ENCODE assay signal across 41 cellular contexts in genomic region chr19:55882626-55883025, GRCh38. TPM values are rescaled to one million over a fixed set of nuclear protein-coding genes. Genes with fewer than 3 reads are reported as not detected.
"Had no signal": no experiment of that assay in that cellular context is flagged by ENCODE, and none has a peak within 500 bp of the region (broad histone marks: within the 10 kb centered on the region; RNA-seq: fewer than 3 reads in every experiment).

No MANE protein-coding gene starts in this region.

- H3K36me3 Mint-ChIP-seq: activated naive CD4-positive, alpha-beta T cell treated with anti-CD3 and anti-CD28 coated beads, Interleukin-2, amount 10 ng/mL, durations not matched to agents 7 days and 5 days; activated naive CD4-positive, alpha-beta T cell treated with anti-CD3 and anti-CD28 coated beads, Interleukin-2, amount 50 U/mL, for 24 hours; activated naive CD8-positive, alpha-beta T cell treated with anti-CD3 and anti-CD28 coated beads for 36 hours; activated naive CD8-positive, alpha-beta T cell treated with anti-CD3 and anti-CD28 coated beads, Interleukin-2, amount 10 ng/mL, durations not matched to agents 7 days and 5 days; brain had no signal

- ATAC-seq: activated naive CD4-positive, alpha-beta T cell treated with anti-CD3 and anti-CD28 coated beads, Interleukin-2, amount 50 U/mL, for 72 hours; activated naive CD8-positive, alpha-beta T cell treated with anti-CD3 and anti-CD28 coated beads, Interleukin-2, amount 50 U/mL, for 24 hours; activated T-cell treated with anti-CD3 and anti-CD28 coated beads, Interleukin-2, amount 50 U/mL, for 4 hours; activated T-cell treated with anti-CD3 and anti-CD28 coated beads, Interleukin-2, amount 50 U/mL, for 72 hours; activated T-helper 17 cell treated with anti-CD3 and anti-CD28 coated beads, Interleukin-2, amount 50 U/mL, for 72 hours; body of pancreas had no signal

- H3K27me3 ChIP-seq: adrenal gland, ascending aorta, body of pancreas, brain microvascular endothelial cell, breast epithelium, cardiac muscle cell had no signal

- H3K9me3 ChIP-seq: adrenal gland, ascending aorta had no signal

- H3K4me1 ChIP-seq: adrenal gland, ascending aorta, body of pancreas, breast epithelium had no signal

- DNase-seq: activated effector memory CD4-positive, alpha-beta T cell treated with anti-CD3 and anti-CD28 coated beads, Interleukin-2, amount 50 U/mL, for 16 hours; activated effector memory CD4-positive, alpha-beta T cell treated with Interleukin-2 at 50 U/mL for 16 hours; activated gamma-delta T cell; activated gamma-delta T cell treated with Interleukin-2 at 50 U/mL for 16 hours; activated naive CD4-positive, alpha-beta T cell; activated naive CD4-positive, alpha-beta T cell treated with anti-CD3 and anti-CD28 coated beads for 36 hours; activated naive CD4-positive, alpha-beta T cell treated with anti-CD3 and anti-CD28 coated beads, Interleukin-2, amount 10 ng/mL, durations not matched to agents 7 days and 5 days; activated naive CD4-positive, alpha-beta T cell treated with anti-CD3 and anti-CD28 coated beads, Interleukin-2, amount 50 U/mL, for 16 hours; activated naive CD4-positive, alpha-beta T cell treated with Interleukin-2 at 50 U/mL for 16 hours; activated naive CD8-positive, alpha-beta T cell treated with anti-CD3 and anti-CD28 coated beads for 36 hours; activated naive CD8-positive, alpha-beta T cell treated with anti-CD3 and anti-CD28 coated beads, Interleukin-2, amount 10 ng/mL, durations not matched to agents 7 days and 5 days; activated naive CD8-positive, alpha-beta T cell treated with anti-CD3 and anti-CD28 coated beads, Interleukin-2, amount 50 U/mL, for 24 hours; activated T-cell treated with anti-CD3 and anti-CD28 coated beads for 4 hours; activated T-cell treated with anti-CD3 and anti-CD28 coated beads, Interleukin-2, amount 50 U/mL, for 1 hour; activated T-cell treated with anti-CD3 and anti-CD28 coated beads, Interleukin-2, amount 50 U/mL, for 24 hours; activated T-cell treated with anti-CD3 and anti-CD28 coated beads, Interleukin-2, amount 50 U/mL, for 4 hours; activated T-cell treated with anti-CD3 and anti-CD28 coated beads, Interleukin-2, amount 50 U/mL, for 48 hours; activated T-cell treated with anti-CD3 and anti-CD28 coated beads, Interleukin-2, amount 50 U/mL, for 72 hours; amniotic stem cell; amygdala; anterior cingulate cortex; body of pancreas; brain microvascular endothelial cell; caudate nucleus; central memory CD4-positive, alpha-beta T cell had no signal

- H3K4me1 Mint-ChIP-seq: activated naive CD4-positive, alpha-beta T cell treated with anti-CD3 and anti-CD28 coated beads, Interleukin-2, amount 10 ng/mL, durations not matched to agents 7 days and 5 days; activated naive CD4-positive, alpha-beta T cell treated with anti-CD3 and anti-CD28 coated beads, Interleukin-2, amount 50 U/mL, for 24 hours; activated naive CD8-positive, alpha-beta T cell treated with anti-CD3 and anti-CD28 coated beads for 36 hours; activated naive CD8-positive, alpha-beta T cell treated with anti-CD3 and anti-CD28 coated beads, Interleukin-2, amount 10 ng/mL, durations not matched to agents 7 days and 5 days; activated naive CD8-positive, alpha-beta T cell treated with anti-CD3 and anti-CD28 coated beads, Interleukin-2, amount 50 U/mL, for 24 hours; activated T-helper 17 cell treated with anti-CD3 and anti-CD28 coated beads, Interleukin-2, amount 50 U/mL, for 72 hours; brain; central memory CD8-positive, alpha-beta T cell had no signal

- H3K27ac ChIP-seq: adrenal gland, ascending aorta, body of pancreas, brain microvascular endothelial cell, breast epithelium, cardiac muscle cell had no signal

- H3K27me3 Mint-ChIP-seq: activated naive CD4-positive, alpha-beta T cell treated with anti-CD3 and anti-CD28 coated beads, Interleukin-2, amount 10 ng/mL, durations not matched to agents 7 days and 5 days had no signal

- H3K36me3 ChIP-seq: adrenal gland, ascending aorta, brain microvascular endothelial cell, breast epithelium, cardiac muscle cell had no signal

- H3K27ac Mint-ChIP-seq: activated naive CD4-positive, alpha-beta T cell treated with anti-CD3 and anti-CD28 coated beads for 36 hours; activated naive CD4-positive, alpha-beta T cell treated with anti-CD3 and anti-CD28 coated beads, Interleukin-2, amount 10 ng/mL, durations not matched to agents 7 days and 5 days; activated naive CD4-positive, alpha-beta T cell treated with anti-CD3 and anti-CD28 coated beads, Interleukin-2, amount 50 U/mL, for 24 hours; activated naive CD4-positive, alpha-beta T cell treated with anti-CD3 and anti-CD28 coated beads, Interleukin-2, amount 50 U/mL, for 72 hours; activated naive CD8-positive, alpha-beta T cell; activated naive CD8-positive, alpha-beta T cell treated with anti-CD3 and anti-CD28 coated beads for 36 hours; activated naive CD8-positive, alpha-beta T cell treated with anti-CD3 and anti-CD28 coated beads, Interleukin-2, amount 10 ng/mL, durations not matched to agents 7 days and 5 days; activated naive CD8-positive, alpha-beta T cell treated with anti-CD3 and anti-CD28 coated beads, Interleukin-2, amount 50 U/mL, for 24 hours; activated T-cell treated with anti-CD3 and anti-CD28 coated beads, Interleukin-2, amount 50 U/mL, for 24 hours; activated T-cell treated with anti-CD3 and anti-CD28 coated beads, Interleukin-2, amount 50 U/mL, for 72 hours; activated T-helper 1 cell treated with anti-CD3 and anti-CD28 coated beads, Interleukin-12 subunit alpha, Interleukin-12 subunit beta, Interleukin-2, Interleukin-4 antibody, amounts not matched to agents 30 ng/mL and 10 ng/mL and 1 ng/mL, durations not matched to agents 14 hours and 24 hours and 36 hours; activated T-helper 17 cell treated with anti-CD3 and anti-CD28 coated beads, Interleukin-2, amount 50 U/mL, for 72 hours; activated T-helper 2 cell treated with anti-CD3 and anti-CD28 coated beads, Interferon-gamma antibody, Interleukin-2, Interleukin-4, amounts not matched to agents 10 μg/mL and 5 μg/mL and 100 μg/mL, durations not matched to agents 14 hours and 24 hours and 36 hours; brain had no signal

- H3K4me3 Mint-ChIP-seq: activated naive CD4-positive, alpha-beta T cell treated with anti-CD3 and anti-CD28 coated beads for 36 hours; activated naive CD4-positive, alpha-beta T cell treated with anti-CD3 and anti-CD28 coated beads, Interleukin-2, amount 10 ng/mL, durations not matched to agents 7 days and 5 days; activated naive CD4-positive, alpha-beta T cell treated with anti-CD3 and anti-CD28 coated beads, Interleukin-2, amount 50 U/mL, for 24 hours; activated naive CD8-positive, alpha-beta T cell; activated naive CD8-positive, alpha-beta T cell treated with anti-CD3 and anti-CD28 coated beads for 36 hours; activated naive CD8-positive, alpha-beta T cell treated with anti-CD3 and anti-CD28 coated beads, Interleukin-2, amount 10 ng/mL, durations not matched to agents 7 days and 5 days; activated naive CD8-positive, alpha-beta T cell treated with anti-CD3 and anti-CD28 coated beads, Interleukin-2, amount 50 U/mL, for 24 hours; activated T-cell treated with anti-CD3 and anti-CD28 coated beads, Interleukin-2, amount 50 U/mL, for 24 hours; activated T-cell treated with anti-CD3 and anti-CD28 coated beads, Interleukin-2, amount 50 U/mL, for 4 hours; activated T-cell treated with anti-CD3 and anti-CD28 coated beads, Interleukin-2, amount 50 U/mL, for 72 hours; activated T-helper 1 cell treated with anti-CD3 and anti-CD28 coated beads, Interleukin-12 subunit alpha, Interleukin-12 subunit beta, Interleukin-2, Interleukin-4 antibody, amounts not matched to agents 30 ng/mL and 10 ng/mL and 1 ng/mL, durations not matched to agents 14 hours and 24 hours and 36 hours; activated T-helper 17 cell treated with anti-CD3 and anti-CD28 coated beads, Interleukin-2, amount 50 U/mL, for 72 hours; brain; central memory CD8-positive, alpha-beta T cell had no signal

- H3K4me3 ChIP-seq: adrenal gland, ascending aorta, body of pancreas, breast epithelium, cardiac muscle cell had no signal

RNA-seq across cellular contexts. Expression of gene NLRP4, which starts 46.3 kb away (rescaled TPM):
- total RNA-seq: activated naive CD4-positive, alpha-beta T cell treated with anti-CD3 and anti-CD28 coated beads for 36 hours; activated naive CD4-positive, alpha-beta T cell treated with anti-CD3 and anti-CD28 coated beads, Interleukin-2, amount 50 U/mL, for 72 hours; activated naive CD8-positive, alpha-beta T cell treated with anti-CD3 and anti-CD28 coated beads for 36 hours; activated naive CD8-positive, alpha-beta T cell treated with anti-CD3 and anti-CD28 coated beads, Interleukin-2, amount 10 ng/mL, durations not matched to agents 7 days and 5 days; activated T-cell treated with anti-CD3 and anti-CD28 coated beads, Interleukin-2, amount 50 U/mL, for 4 hours; activated T-cell treated with anti-CD3 and anti-CD28 coated beads, Interleukin-2, amount 50 U/mL, for 72 hours; activated T-helper 1 cell treated with anti-CD3 and anti-CD28 coated beads, Interleukin-12 subunit alpha, Interleukin-12 subunit beta, Interleukin-2, Interleukin-4 antibody, amounts not matched to agents 30 ng/mL and 10 ng/mL and 1 ng/mL, durations not matched to agents 14 hours and 24 hours and 36 hours; activated T-helper 17 cell treated with anti-CD3 and anti-CD28 coated beads, Interleukin-2, amount 50 U/mL, for 72 hours; activated T-helper 2 cell treated with anti-CD3 and anti-CD28 coated beads, Interferon-gamma antibody, Interleukin-2, Interleukin-4, amounts not matched to agents 10 μg/mL and 5 μg/mL and 100 μg/mL, durations not matched to agents 14 hours and 24 hours and 36 hours; adrenal gland; aorta; ascending aorta; astrocyte; body of pancreas; breast epithelium; bronchial epithelial cell; cardiac muscle cell; cardiac septum had no signal

RNA-seq across cellular contexts. Expression of gene NLRP13, which starts 49.5 kb away (rescaled TPM):
- total RNA-seq: activated naive CD4-positive, alpha-beta T cell treated with anti-CD3 and anti-CD28 coated beads for 36 hours; activated naive CD4-positive, alpha-beta T cell treated with anti-CD3 and anti-CD28 coated beads, Interleukin-2, amount 50 U/mL, for 72 hours; activated naive CD8-positive, alpha-beta T cell treated with anti-CD3 and anti-CD28 coated beads for 36 hours; activated naive CD8-positive, alpha-beta T cell treated with anti-CD3 and anti-CD28 coated beads, Interleukin-2, amount 10 ng/mL, durations not matched to agents 7 days and 5 days; activated T-cell treated with anti-CD3 and anti-CD28 coated beads, Interleukin-2, amount 50 U/mL, for 4 hours; activated T-cell treated with anti-CD3 and anti-CD28 coated beads, Interleukin-2, amount 50 U/mL, for 72 hours; activated T-helper 1 cell treated with anti-CD3 and anti-CD28 coated beads, Interleukin-12 subunit alpha, Interleukin-12 subunit beta, Interleukin-2, Interleukin-4 antibody, amounts not matched to agents 30 ng/mL and 10 ng/mL and 1 ng/mL, durations not matched to agents 14 hours and 24 hours and 36 hours; activated T-helper 17 cell treated with anti-CD3 and anti-CD28 coated beads, Interleukin-2, amount 50 U/mL, for 72 hours; activated T-helper 2 cell treated with anti-CD3 and anti-CD28 coated beads, Interferon-gamma antibody, Interleukin-2, Interleukin-4, amounts not matched to agents 10 μg/mL and 5 μg/mL and 100 μg/mL, durations not matched to agents 14 hours and 24 hours and 36 hours; adrenal gland; aorta; ascending aorta; astrocyte; body of pancreas; bronchial epithelial cell; cardiac muscle cell; cardiac septum had no signal

RNA-seq across cellular contexts. Expression of gene NLRP11, which starts 50.8 kb away (rescaled TPM):
- total RNA-seq: activated naive CD8-positive, alpha-beta T cell treated with anti-CD3 and anti-CD28 coated beads, Interleukin-2, amount 10 ng/mL, durations not matched to agents 7 days and 5 days; activated T-cell treated with anti-CD3 and anti-CD28 coated beads, Interleukin-2, amount 50 U/mL, for 72 hours; activated T-helper 1 cell treated with anti-CD3 and anti-CD28 coated beads, Interleukin-12 subunit alpha, Interleukin-12 subunit beta, Interleukin-2, Interleukin-4 antibody, amounts not matched to agents 30 ng/mL and 10 ng/mL and 1 ng/mL, durations not matched to agents 14 hours and 24 hours and 36 hours; activated T-helper 2 cell treated with anti-CD3 and anti-CD28 coated beads, Interferon-gamma antibody, Interleukin-2, Interleukin-4, amounts not matched to agents 10 μg/mL and 5 μg/mL and 100 μg/mL, durations not matched to agents 14 hours and 24 hours and 36 hours; aorta; ascending aorta; astrocyte; body of pancreas; bronchial epithelial cell; cardiac muscle cell; cardiac septum had no signal
